Comparison of ENCODE assay signal across 1 cellular context in the genomic region with DNA sequence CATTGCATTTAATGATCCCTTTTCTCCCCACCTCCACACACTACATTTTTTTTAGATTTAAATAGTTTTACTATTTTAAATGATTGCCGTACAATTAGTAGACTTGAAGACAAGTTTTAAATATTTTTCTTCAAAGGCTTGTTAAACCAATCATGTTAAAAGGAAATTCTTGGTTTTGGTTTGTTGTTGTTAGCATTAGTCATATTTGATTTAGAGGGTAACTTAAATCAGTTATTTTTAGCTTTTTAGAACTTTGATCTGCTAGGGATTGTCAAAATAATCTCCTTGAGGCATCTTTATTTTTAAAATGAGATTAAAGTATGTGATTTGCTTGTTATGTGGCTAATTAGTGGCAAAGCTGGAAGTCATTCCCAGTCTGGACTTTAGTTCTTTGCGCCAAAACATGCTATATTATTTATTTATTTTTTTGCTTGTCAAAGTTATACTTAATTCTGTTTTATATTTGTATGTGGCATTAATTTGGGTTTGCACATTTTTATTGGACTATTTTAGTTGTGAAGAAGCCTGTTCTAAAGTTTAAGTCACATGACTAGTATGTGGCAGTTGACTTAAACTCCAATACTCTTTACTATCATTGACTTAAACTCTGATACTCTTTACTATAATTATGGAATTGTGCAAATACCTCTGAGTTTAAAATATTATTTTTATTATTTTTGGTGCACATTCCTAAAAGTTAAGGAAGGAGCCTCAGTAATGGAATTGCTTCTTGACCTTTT.
TF ChIP-seq lines count a peak whose summit lies in the region.

No MANE protein-coding gene starts in this region.

TF ChIP-seq in GM23338, 12 proteins besides CTCF, POLR2A, EP300 and RAD21 (continued from another document):
- TF ChIP-seq, protein P1, sequence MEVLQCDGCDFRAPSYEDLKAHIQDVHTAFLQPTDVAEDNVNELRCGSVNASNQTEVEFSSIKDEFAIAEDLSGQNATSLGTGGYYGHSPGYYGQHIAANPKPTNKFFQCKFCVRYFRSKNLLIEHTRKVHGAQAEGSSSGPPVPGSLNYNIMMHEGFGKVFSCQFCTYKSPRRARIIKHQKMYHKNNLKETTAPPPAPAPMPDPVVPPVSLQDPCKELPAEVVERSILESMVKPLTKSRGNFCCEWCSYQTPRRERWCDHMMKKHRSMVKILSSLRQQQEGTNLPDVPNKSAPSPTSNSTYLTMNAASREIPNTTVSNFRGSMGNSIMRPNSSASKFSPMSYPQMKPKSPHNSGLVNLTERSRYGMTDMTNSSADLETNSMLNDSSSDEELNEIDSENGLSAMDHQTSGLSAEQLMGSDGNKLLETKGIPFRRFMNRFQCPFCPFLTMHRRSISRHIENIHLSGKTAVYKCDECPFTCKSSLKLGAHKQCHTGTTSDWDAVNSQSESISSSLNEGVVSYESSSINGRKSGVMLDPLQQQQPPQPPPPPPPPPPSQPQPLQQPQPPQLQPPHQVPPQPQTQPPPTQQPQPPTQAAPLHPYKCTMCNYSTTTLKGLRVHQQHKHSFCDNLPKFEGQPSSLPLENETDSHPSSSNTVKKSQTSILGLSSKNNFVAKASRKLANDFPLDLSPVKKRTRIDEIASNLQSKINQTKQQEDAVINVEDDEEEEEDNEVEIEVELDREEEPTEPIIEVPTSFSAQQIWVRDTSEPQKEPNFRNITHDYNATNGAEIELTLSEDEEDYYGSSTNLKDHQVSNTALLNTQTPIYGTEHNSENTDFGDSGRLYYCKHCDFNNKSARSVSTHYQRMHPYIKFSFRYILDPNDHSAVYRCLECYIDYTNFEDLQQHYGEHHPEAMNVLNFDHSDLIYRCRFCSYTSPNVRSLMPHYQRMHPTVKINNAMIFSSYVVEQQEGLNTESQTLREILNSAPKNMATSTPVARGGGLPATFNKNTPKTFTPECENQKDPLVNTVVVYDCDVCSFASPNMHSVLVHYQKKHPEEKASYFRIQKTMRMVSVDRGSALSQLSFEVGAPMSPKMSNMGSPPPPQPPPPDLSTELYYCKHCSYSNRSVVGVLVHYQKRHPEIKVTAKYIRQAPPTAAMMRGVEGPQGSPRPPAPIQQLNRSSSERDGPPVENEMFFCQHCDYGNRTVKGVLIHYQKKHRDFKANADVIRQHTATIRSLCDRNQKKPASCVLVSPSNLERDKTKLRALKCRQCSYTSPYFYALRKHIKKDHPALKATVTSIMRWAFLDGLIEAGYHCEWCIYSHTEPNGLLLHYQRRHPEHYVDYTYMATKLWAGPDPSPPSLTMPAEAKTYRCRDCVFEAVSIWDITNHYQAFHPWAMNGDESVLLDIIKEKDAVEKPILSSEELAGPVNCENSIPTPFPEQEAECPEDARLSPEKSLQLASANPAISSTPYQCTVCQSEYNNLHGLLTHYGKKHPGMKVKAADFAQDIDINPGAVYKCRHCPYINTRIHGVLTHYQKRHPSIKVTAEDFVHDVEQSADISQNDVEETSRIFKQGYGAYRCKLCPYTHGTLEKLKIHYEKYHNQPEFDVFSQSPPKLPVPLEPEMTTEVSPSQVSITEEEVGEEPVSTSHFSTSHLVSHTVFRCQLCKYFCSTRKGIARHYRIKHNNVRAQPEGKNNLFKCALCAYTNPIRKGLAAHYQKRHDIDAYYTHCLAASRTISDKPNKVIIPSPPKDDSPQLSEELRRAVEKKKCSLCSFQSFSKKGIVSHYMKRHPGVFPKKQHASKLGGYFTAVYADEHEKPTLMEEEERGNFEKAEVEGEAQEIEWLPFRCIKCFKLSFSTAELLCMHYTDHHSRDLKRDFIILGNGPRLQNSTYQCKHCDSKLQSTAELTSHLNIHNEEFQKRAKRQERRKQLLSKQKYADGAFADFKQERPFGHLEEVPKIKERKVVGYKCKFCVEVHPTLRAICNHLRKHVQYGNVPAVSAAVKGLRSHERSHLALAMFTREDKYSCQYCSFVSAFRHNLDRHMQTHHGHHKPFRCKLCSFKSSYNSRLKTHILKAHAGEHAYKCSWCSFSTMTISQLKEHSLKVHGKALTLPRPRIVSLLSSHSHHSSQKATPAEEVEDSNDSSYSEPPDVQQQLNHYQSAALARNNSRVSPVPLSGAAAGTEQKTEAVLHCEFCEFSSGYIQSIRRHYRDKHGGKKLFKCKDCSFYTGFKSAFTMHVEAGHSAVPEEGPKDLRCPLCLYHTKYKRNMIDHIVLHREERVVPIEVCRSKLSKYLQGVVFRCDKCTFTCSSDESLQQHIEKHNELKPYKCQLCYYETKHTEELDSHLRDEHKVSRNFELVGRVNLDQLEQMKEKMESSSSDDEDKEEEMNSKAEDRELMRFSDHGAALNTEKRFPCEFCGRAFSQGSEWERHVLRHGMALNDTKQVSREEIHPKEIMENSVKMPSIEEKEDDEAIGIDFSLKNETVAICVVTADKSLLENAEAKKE (CRISPR knock-in tag; IDR thresholded peaks at IDR 0.05), result no peak
- TF ChIP-seq JUNB (IDR thresholded peaks at IDR 0.05; ENCODE audit: unreplicated experiment) (no peak), STAT1 (IDR thresholded peaks at IDR 0.05; ENCODE audit: unreplicated experiment) (no peak), POLR2AphosphoS5 (IDR thresholded peaks at IDR 0.05; ENCODE audit: low read depth) (no peak), ZNF114 (CRISPR knock-in tag; IDR thresholded peaks at IDR 0.05) (no peak), EZH2 (IDR thresholded peaks at IDR 0.05; ENCODE audit: low read depth, unreplicated experiment) (no peak), NANOG (IDR thresholded peaks at IDR 0.05; ENCODE audit: borderline replicate concordance) (no peak)
- TF ChIP-seq, protein P2, sequence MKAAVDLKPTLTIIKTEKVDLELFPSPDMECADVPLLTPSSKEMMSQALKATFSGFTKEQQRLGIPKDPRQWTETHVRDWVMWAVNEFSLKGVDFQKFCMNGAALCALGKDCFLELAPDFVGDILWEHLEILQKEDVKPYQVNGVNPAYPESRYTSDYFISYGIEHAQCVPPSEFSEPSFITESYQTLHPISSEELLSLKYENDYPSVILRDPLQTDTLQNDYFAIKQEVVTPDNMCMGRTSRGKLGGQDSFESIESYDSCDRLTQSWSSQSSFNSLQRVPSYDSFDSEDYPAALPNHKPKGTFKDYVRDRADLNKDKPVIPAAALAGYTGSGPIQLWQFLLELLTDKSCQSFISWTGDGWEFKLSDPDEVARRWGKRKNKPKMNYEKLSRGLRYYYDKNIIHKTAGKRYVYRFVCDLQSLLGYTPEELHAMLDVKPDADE (IDR thresholded peaks at IDR 0.05), result no peak
- TF ChIP-seq, protein P3, sequence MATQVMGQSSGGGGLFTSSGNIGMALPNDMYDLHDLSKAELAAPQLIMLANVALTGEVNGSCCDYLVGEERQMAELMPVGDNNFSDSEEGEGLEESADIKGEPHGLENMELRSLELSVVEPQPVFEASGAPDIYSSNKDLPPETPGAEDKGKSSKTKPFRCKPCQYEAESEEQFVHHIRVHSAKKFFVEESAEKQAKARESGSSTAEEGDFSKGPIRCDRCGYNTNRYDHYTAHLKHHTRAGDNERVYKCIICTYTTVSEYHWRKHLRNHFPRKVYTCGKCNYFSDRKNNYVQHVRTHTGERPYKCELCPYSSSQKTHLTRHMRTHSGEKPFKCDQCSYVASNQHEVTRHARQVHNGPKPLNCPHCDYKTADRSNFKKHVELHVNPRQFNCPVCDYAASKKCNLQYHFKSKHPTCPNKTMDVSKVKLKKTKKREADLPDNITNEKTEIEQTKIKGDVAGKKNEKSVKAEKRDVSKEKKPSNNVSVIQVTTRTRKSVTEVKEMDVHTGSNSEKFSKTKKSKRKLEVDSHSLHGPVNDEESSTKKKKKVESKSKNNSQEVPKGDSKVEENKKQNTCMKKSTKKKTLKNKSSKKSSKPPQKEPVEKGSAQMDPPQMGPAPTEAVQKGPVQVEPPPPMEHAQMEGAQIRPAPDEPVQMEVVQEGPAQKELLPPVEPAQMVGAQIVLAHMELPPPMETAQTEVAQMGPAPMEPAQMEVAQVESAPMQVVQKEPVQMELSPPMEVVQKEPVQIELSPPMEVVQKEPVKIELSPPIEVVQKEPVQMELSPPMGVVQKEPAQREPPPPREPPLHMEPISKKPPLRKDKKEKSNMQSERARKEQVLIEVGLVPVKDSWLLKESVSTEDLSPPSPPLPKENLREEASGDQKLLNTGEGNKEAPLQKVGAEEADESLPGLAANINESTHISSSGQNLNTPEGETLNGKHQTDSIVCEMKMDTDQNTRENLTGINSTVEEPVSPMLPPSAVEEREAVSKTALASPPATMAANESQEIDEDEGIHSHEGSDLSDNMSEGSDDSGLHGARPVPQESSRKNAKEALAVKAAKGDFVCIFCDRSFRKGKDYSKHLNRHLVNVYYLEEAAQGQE (IDR thresholded peaks at IDR 0.05; ENCODE audit: unreplicated experiment), result no peak
